19 cellular contexts compared by ENCODE assay signal in genomic region chr12:119578112-119578511, GRCh38. TPM values are rescaled to one million over a fixed set of nuclear protein-coding genes. Genes with fewer than 3 reads are reported as not detected.
DNase-seq lines count a peak whose midpoint lies in the region; ATAC-seq and TF ChIP-seq lines count a peak whose summit lies in the region.
"Had no signal": no experiment of that assay in that cellular context is flagged by ENCODE, and none has a peak within 500 bp of the region (broad histone marks: within the 10 kb centered on the region; RNA-seq: fewer than 3 reads in every experiment).

No MANE protein-coding gene starts in this region.

- no peaks in the 10 kb centered on the region for H3K36me3 Mint-ChIP-seq in activated CD4-positive, alpha-beta memory T cell treated with anti-CD3 and anti-CD28 coated beads for 36 hours
- no peaks in the 10 kb centered on the region for H3K36me3 Mint-ChIP-seq in activated CD4-positive, alpha-beta memory T cell treated with anti-CD3 and anti-CD28 coated beads, Interleukin-2, amount 10 ng/mL, durations not matched to agents 7 days and 5 days (ENCODE audit: low read depth)
- H3K36me3 Mint-ChIP-seq in activated T-helper 2 cell treated with anti-CD3 and anti-CD28 coated beads, Interferon-gamma antibody, Interleukin-2, Interleukin-4, amounts not matched to agents 10 μg/mL and 5 μg/mL and 100 μg/mL, durations not matched to agents 14 hours and 24 hours and 36 hours (ENCODE audit: low read depth) = no peaks in the 10 kb centered on the region

- ATAC-seq in HG02870 (IDR thresholded peaks at IDR 0.05; ENCODE audit: unreplicated experiment) = no peak
- ATAC-seq: mucosa of descending colon had no signal

- no peak overlapping the region for H2AFZ ChIP-seq in GM23248
- H2AFZ ChIP-seq: hepatocyte had no signal

- H3K4me1 ChIP-seq in GM23248 (ENCODE audit: insufficient read depth) = no peaks in the 10 kb centered on the region
- H3K4me1 ChIP-seq in adrenal gland (replicated peaks in 1 of 2) = no peaks in the 10 kb centered on the region
- H3K4me1 ChIP-seq in skeletal muscle satellite cell (ENCODE audit: control insufficient read depth, insufficient read depth, low read length) = peaks cover 28% of the 10 kb centered on the region
- H3K4me1 ChIP-seq in ascending aorta = no peaks in the 10 kb centered on the region
- H3K4me1 ChIP-seq: esophagus squamous epithelium, testis had no signal

- H3K4me2 ChIP-seq in GM23248 (ENCODE audit: unreplicated experiment) (no peak overlapping the region), skeletal muscle satellite cell (ENCODE audit: low read length) (peak overlapping the region; percentile 60)
- H3K4me2 ChIP-seq: hepatocyte had no signal

- TF ChIP-seq CTCF in adrenal gland (IDR thresholded peaks at IDR 0.05) = no peak
- TF ChIP-seq CTCF in ascending aorta (IDR thresholded peaks at IDR 0.05) = no peak

- H3K9me2 ChIP-seq in GM23248 (ENCODE audit: insufficient read depth) = no peaks in the 10 kb centered on the region

- H3K27ac ChIP-seq in GM23248 (no peak overlapping the region), adrenal gland (no peak overlapping the region), ascending aorta (no peak overlapping the region)
- H3K27ac ChIP-seq: esophagus squamous epithelium, hepatocyte, skin epidermis, testis, VCaP had no signal

- in situ Hi-C loops in GM23248 (cut with MboI) = no loop called here

- H3K36me3 ChIP-seq in GM23248 (ENCODE audit: low read depth) (no peaks in the 10 kb centered on the region), adrenal gland (replicated peaks in 1 of 2) (no peaks in the 10 kb centered on the region), skeletal muscle satellite cell (ENCODE audit: insufficient read depth, low read length) (no peaks in the 10 kb centered on the region), ascending aorta (no peaks in the 10 kb centered on the region)
- H3K36me3 ChIP-seq: esophagus squamous epithelium had no signal

- H3K9me3 Mint-ChIP-seq in activated CD4-positive, alpha-beta memory T cell treated with anti-CD3 and anti-CD28 coated beads for 36 hours = no peaks in the 10 kb centered on the region
- no peaks in the 10 kb centered on the region for H3K9me3 Mint-ChIP-seq in activated CD4-positive, alpha-beta memory T cell treated with anti-CD3 and anti-CD28 coated beads, Interleukin-2, amount 10 ng/mL, durations not matched to agents 7 days and 5 days
- no peaks in the 10 kb centered on the region for H3K9me3 Mint-ChIP-seq in activated T-helper 2 cell treated with anti-CD3 and anti-CD28 coated beads, Interferon-gamma antibody, Interleukin-2, Interleukin-4, amounts not matched to agents 10 μg/mL and 5 μg/mL and 100 μg/mL, durations not matched to agents 14 hours and 24 hours and 36 hours
- H3K9me3 Mint-ChIP-seq: dendritic cell treated with granulocyte-macrophage colony-stimulating factor and Interleukin-4, amounts not matched to agents 40 ng/mL and 50 ng/mL, for 4 days had no signal

- H4K20me1 ChIP-seq in GM23248 (ENCODE audit: insufficient read depth) = no peaks in the 10 kb centered on the region

- H3K4me3 ChIP-seq in GM23248 (no peak overlapping the region), adrenal gland (no peak overlapping the region), skeletal muscle satellite cell (ENCODE audit: low read length) (peak overlapping the region; percentile 8), ascending aorta (no peak overlapping the region)
- H3K4me3 ChIP-seq: esophagus squamous epithelium, hepatocyte, mucosa of descending colon, skin epidermis, testis had no signal

- H3K4me1 Mint-ChIP-seq in activated CD4-positive, alpha-beta memory T cell treated with anti-CD3 and anti-CD28 coated beads for 36 hours (ENCODE audit: low read depth) = peaks cover 2% of the 10 kb centered on the region
- no peaks in the 10 kb centered on the region for H3K4me1 Mint-ChIP-seq in activated CD4-positive, alpha-beta memory T cell treated with anti-CD3 and anti-CD28 coated beads, Interleukin-2, amount 10 ng/mL, durations not matched to agents 7 days and 5 days
- peaks cover 5% of the 10 kb centered on the region for H3K4me1 Mint-ChIP-seq in activated T-helper 2 cell treated with anti-CD3 and anti-CD28 coated beads, Interferon-gamma antibody, Interleukin-2, Interleukin-4, amounts not matched to agents 10 μg/mL and 5 μg/mL and 100 μg/mL, durations not matched to agents 14 hours and 24 hours and 36 hours (ENCODE audit: low read depth)

- H3F3A ChIP-seq in GM23248 (ENCODE audit: insufficient read depth) = no peaks in the 10 kb centered on the region

- intact Hi-C loops in activated CD4-positive, alpha-beta memory T cell treated with anti-CD3 and anti-CD28 coated beads for 36 hours (cut with micrococcal nuclease) = no loop called here
- intact Hi-C loops in adrenal gland (cut with DNase I) (no loop called here), ascending aorta (cut with DNase I) (no loop called here)
- intact Hi-C loops in activated T-helper 2 cell treated with anti-CD3 and anti-CD28 coated beads, Interferon-gamma antibody, Interleukin-2, Interleukin-4, amounts not matched to agents 10 μg/mL and 5 μg/mL and 100 μg/mL, durations not matched to agents 14 hours and 24 hours and 36 hours (cut with micrococcal nuclease) = loop anchor here (1.0 kb wide), 1 partner anchor 89 kb away; no protein-coding TSS in a partner anchor

- CTCF ChIA-PET in activated CD4-positive, alpha-beta memory T cell treated with anti-CD3 and anti-CD28 coated beads for 36 hours (lab: Charles Lee) = interaction anchor here (1.2 kb wide), 1 partner anchor 14 kb away, joined by 3 read pairs; no protein-coding TSS in a partner anchor
- CTCF ChIA-PET in activated CD4-positive, alpha-beta memory T cell treated with anti-CD3 and anti-CD28 coated beads, Interleukin-2, amount 10 ng/mL, durations not matched to agents 7 days and 5 days (lab: Charles Lee) = interaction anchor here (0.8 kb wide), 1 partner anchor 33 kb away, joined by 3 read pairs; no protein-coding TSS in a partner anchor

- POLR2A ChIA-PET in activated CD4-positive, alpha-beta memory T cell treated with anti-CD3 and anti-CD28 coated beads for 36 hours (lab: Charles Lee) = no interaction called here
- POLR2A ChIA-PET in activated CD4-positive, alpha-beta memory T cell treated with anti-CD3 and anti-CD28 coated beads, Interleukin-2, amount 10 ng/mL, durations not matched to agents 7 days and 5 days (lab: Charles Lee) = no interaction called here

- H3K79me2 ChIP-seq in GM23248 (ENCODE audit: insufficient read depth) = no peaks in the 10 kb centered on the region
- H3K79me2 ChIP-seq: hepatocyte had no signal

- H3K9me3 ChIP-seq in GM23248 (ENCODE audit: low read depth) (no peaks in the 10 kb centered on the region), adrenal gland (replicated peaks in 1 of 3) (no peaks in the 10 kb centered on the region), skeletal muscle satellite cell (replicated peaks; ENCODE audit: low read length) (no peaks in the 10 kb centered on the region), ascending aorta (no peaks in the 10 kb centered on the region)
- H3K9me3 ChIP-seq: esophagus squamous epithelium, mucosa of descending colon, testis had no signal

- H3K4me3 Mint-ChIP-seq in activated CD4-positive, alpha-beta memory T cell treated with anti-CD3 and anti-CD28 coated beads for 36 hours = no peak overlapping the region
- no peak overlapping the region for H3K4me3 Mint-ChIP-seq in activated CD4-positive, alpha-beta memory T cell treated with anti-CD3 and anti-CD28 coated beads, Interleukin-2, amount 10 ng/mL, durations not matched to agents 7 days and 5 days
- H3K4me3 Mint-ChIP-seq in activated T-helper 2 cell treated with anti-CD3 and anti-CD28 coated beads, Interferon-gamma antibody, Interleukin-2, Interleukin-4, amounts not matched to agents 10 μg/mL and 5 μg/mL and 100 μg/mL, durations not matched to agents 14 hours and 24 hours and 36 hours (ENCODE audit: low read depth) = no peak overlapping the region
- H3K4me3 Mint-ChIP-seq: dendritic cell treated with granulocyte-macrophage colony-stimulating factor and Interleukin-4, amounts not matched to agents 40 ng/mL and 50 ng/mL, for 4 days had no signal

- H3K27me3 Mint-ChIP-seq in activated CD4-positive, alpha-beta memory T cell treated with anti-CD3 and anti-CD28 coated beads for 36 hours = peaks cover 17% of the 10 kb centered on the region
- H3K27me3 Mint-ChIP-seq in activated CD4-positive, alpha-beta memory T cell treated with anti-CD3 and anti-CD28 coated beads, Interleukin-2, amount 10 ng/mL, durations not matched to agents 7 days and 5 days = peaks cover 6% of the 10 kb centered on the region
- H3K27me3 Mint-ChIP-seq in activated T-helper 2 cell treated with anti-CD3 and anti-CD28 coated beads, Interferon-gamma antibody, Interleukin-2, Interleukin-4, amounts not matched to agents 10 μg/mL and 5 μg/mL and 100 μg/mL, durations not matched to agents 14 hours and 24 hours and 36 hours (ENCODE audit: low read depth) = peaks cover 15% of the 10 kb centered on the region

- TF ChIP-seq POLR2A in adrenal gland (IDR thresholded peaks at IDR 0.05) = no peak

- H3K27me3 ChIP-seq in GM23248 (replicated peaks; ENCODE audit: insufficient read depth) = no peaks in the 10 kb centered on the region
- no peaks in the 10 kb centered on the region for H3K27me3 ChIP-seq in adrenal gland
- no peaks in the 10 kb centered on the region for H3K27me3 ChIP-seq in skeletal muscle satellite cell (ENCODE audit: control insufficient read depth, insufficient read depth, low read length)
- H3K27me3 ChIP-seq in ascending aorta = no peaks in the 10 kb centered on the region
- H3K27me3 ChIP-seq: esophagus squamous epithelium, hepatocyte, testis had no signal

- DNase-seq in activated CD4-positive, alpha-beta memory T cell treated with anti-CD3 and anti-CD28 coated beads for 36 hours = peak; percentile 45
- no peak for DNase-seq in activated CD4-positive, alpha-beta memory T cell treated with anti-CD3 and anti-CD28 coated beads, Interleukin-2, amount 10 ng/mL, durations not matched to agents 7 days and 5 days
- DNase-seq in GM23248 (peak; percentile 51), adrenal gland (peak in 5 of 7 donors; percentile 28 to 62 (median 45)), ascending aorta (ENCODE audit: low spot score in 2 of 2) (no peak)
- DNase-seq in activated T-helper 2 cell treated with anti-CD3 and anti-CD28 coated beads, Interferon-gamma antibody, Interleukin-2, Interleukin-4, amounts not matched to agents 10 μg/mL and 5 μg/mL and 100 μg/mL, durations not matched to agents 14 hours and 24 hours and 36 hours (ENCODE audit: low spot score) = no peak
- DNase-seq: ACHN, esophagus squamous epithelium, KG1, mucosa of descending colon, NCI-H146, OCI-M1, testis had no signal

- WGBS in GM23248 (ENCODE audit: low coverage in 1 of 2, low lambda C conversion rate in 2 of 2, missing lambda C conversion rate in 2 of 2), 2 experiments = 3 to 6% methylated on average over 2 of the region's 2 CpGs
- WGBS in adrenal gland, 4 donors = 50 to 65% (median 54%) methylated on average over 2 of the region's 2 CpGs; no CpG with 5 or more reads in 1 of the 4 donors

- H3K9ac ChIP-seq in GM23248 (no peak overlapping the region), skeletal muscle satellite cell (ENCODE audit: low read depth, low read length) (no peak overlapping the region)

- H3K27ac Mint-ChIP-seq in activated CD4-positive, alpha-beta memory T cell treated with anti-CD3 and anti-CD28 coated beads for 36 hours = no peak overlapping the region
- no peak overlapping the region for H3K27ac Mint-ChIP-seq in activated CD4-positive, alpha-beta memory T cell treated with anti-CD3 and anti-CD28 coated beads, Interleukin-2, amount 10 ng/mL, durations not matched to agents 7 days and 5 days
- H3K27ac Mint-ChIP-seq in activated T-helper 2 cell treated with anti-CD3 and anti-CD28 coated beads, Interferon-gamma antibody, Interleukin-2, Interleukin-4, amounts not matched to agents 10 μg/mL and 5 μg/mL and 100 μg/mL, durations not matched to agents 14 hours and 24 hours and 36 hours = no peak overlapping the region
- H3K27ac Mint-ChIP-seq: dendritic cell treated with granulocyte-macrophage colony-stimulating factor and Interleukin-4, amounts not matched to agents 40 ng/mL and 50 ng/mL, for 4 days had no signal

RNA-seq across cellular contexts. Expression of gene TMEM233, which starts 15.5 kb away (rescaled TPM):
- total RNA-seq in activated CD4-positive, alpha-beta memory T cell treated with anti-CD3 and anti-CD28 coated beads for 36 hours = not detected
- not detected for total RNA-seq in activated CD4-positive, alpha-beta memory T cell treated with anti-CD3 and anti-CD28 coated beads, Interleukin-2, amount 10 ng/mL, durations not matched to agents 7 days and 5 days
- not detected in 2 replicates for total RNA-seq in GM23248 (2014; rRNA removed; shearing (Covaris generic))
- polyA plus RNA-seq in GM23248 (2016; fragmentation: Nextera tagmentation; extraction: Ambion mirVana) = 0.33 TPM in 1 of 2 replicates, not detected in the other
- 1 to 10 TPM in 1 of 8 donors, under 1 TPM in 5, not detected in 2; 0.17 to 1.0 (median 0.45) TPM for total RNA-seq in adrenal gland
- under 1 TPM; 0.57 to 0.86 (median 0.80) TPM for polyA plus RNA-seq in adrenal gland
- 6.1 and 7.6 TPM in 2 replicates for total RNA-seq in skeletal muscle satellite cell (2012; rRNA removed)
- total RNA-seq in activated T-helper 2 cell treated with anti-CD3 and anti-CD28 coated beads, Interferon-gamma antibody, Interleukin-2, Interleukin-4, amounts not matched to agents 10 μg/mL and 5 μg/mL and 100 μg/mL, durations not matched to agents 14 hours and 24 hours and 36 hours = not detected in 2 replicates
- total RNA-seq in ascending aorta = not detected
- total RNA-seq: hepatocyte had no signal
- polyA plus RNA-seq: hepatocyte had no signal

Comparison
In these comparisons a context has a peak if more than half of its experiments do, and no peak if none do; other contexts are left out.
1. DNase-seq: peak in activated CD4-positive, alpha-beta memory T cell treated with anti-CD3 and anti-CD28 coated beads for 36 hours (single experiment), GM23248 (single experiment) and adrenal gland (5 of 7); none in activated CD4-positive, alpha-beta memory T cell treated with anti-CD3 and anti-CD28 coated beads, Interleukin-2, amount 10 ng/mL, durations not matched to agents 7 days and 5 days (single experiment), activated T-helper 2 cell treated with anti-CD3 and anti-CD28 coated beads, Interferon-gamma antibody, Interleukin-2, Interleukin-4, amounts not matched to agents 10 μg/mL and 5 μg/mL and 100 μg/mL, durations not matched to agents 14 hours and 24 hours and 36 hours (single experiment) and ascending aorta (0 of 2).